ENCODE assay signal across 9 cellular contexts in genomic region chr1:2382621-2383361, GRCh38. TPM values are rescaled to one million over a fixed set of nuclear protein-coding genes. Genes with fewer than 3 reads are reported as not detected.
DNase-seq lines count a peak whose midpoint lies in the region; ATAC-seq and TF ChIP-seq lines count a peak whose summit lies in the region.
"Had no signal": no experiment of that assay in that cellular context is flagged by ENCODE, and none has a peak within 500 bp of the region (broad histone marks: within the 10 kb centered on the region; RNA-seq: fewer than 3 reads in every experiment).

No MANE protein-coding gene starts in this region.

- H3K27ac Mint-ChIP-seq in dendritic cell treated with granulocyte-macrophage colony-stimulating factor and Interleukin-4, amounts not matched to agents 40 ng/mL and 50 ng/mL, for 4 days: peak overlapping the region; percentile 9
- H3K27ac Mint-ChIP-seq in naive thymus-derived CD8-positive, alpha-beta T cell: peak overlapping the region in 1 of 10 donors; percentile 33
- H3K27ac Mint-ChIP-seq: CD4-positive, alpha-beta memory T cell had no signal

- CTCF ChIA-PET in PC-3 (lab: Charles Lee): interaction anchor here (0.6 to 1.9 kb wide), 8 partner anchors 9 to 203 kb away, joined by 3 to 62 read pairs (median 8); partner anchors contain the start of genes FAAP20, MORN1 and RER1

- no peaks in the 10 kb centered on the region for H4K20me1 ChIP-seq in PC-3 (ENCODE audit: low read length)

- peak; percentile 67 for ATAC-seq in PC-3
- peak; percentile 11 to 19 for ATAC-seq in naive thymus-derived CD8-positive, alpha-beta T cell
- ATAC-seq in HG02970 (IDR thresholded peaks at IDR 0.05; ENCODE audit: low FRiP score, unreplicated experiment): no peak
- no peak for ATAC-seq in GM18520 (IDR thresholded peaks at IDR 0.05; ENCODE audit: unreplicated experiment)

- H3K4me2 ChIP-seq in PC-3 (ENCODE audit: low read length): no peak overlapping the region

- no TSS peak for BruUV-seq in PC-3 (replicated peaks; lab: Mats Ljungman, UMichigan)

- no peaks in the 10 kb centered on the region for H3K27me3 Mint-ChIP-seq in dendritic cell treated with granulocyte-macrophage colony-stimulating factor and Interleukin-4, amounts not matched to agents 40 ng/mL and 50 ng/mL, for 4 days
- no peaks in the 10 kb centered on the region for H3K27me3 Mint-ChIP-seq in naive thymus-derived CD8-positive, alpha-beta T cell
- H3K27me3 Mint-ChIP-seq: CD4-positive, alpha-beta memory T cell had no signal

- H3K36me3 Mint-ChIP-seq in dendritic cell treated with granulocyte-macrophage colony-stimulating factor and Interleukin-4, amounts not matched to agents 40 ng/mL and 50 ng/mL, for 4 days (ENCODE audit: low read depth): peaks cover 11% of the 10 kb centered on the region
- no peaks in the 10 kb centered on the region for H3K36me3 Mint-ChIP-seq in naive thymus-derived CD8-positive, alpha-beta T cell
- H3K36me3 Mint-ChIP-seq: CD4-positive, alpha-beta memory T cell had no signal

- no peaks in the 10 kb centered on the region for H3K9me2 ChIP-seq in PC-3 (replicated peaks; ENCODE audit: low read length)

- peaks cover 25% of the 10 kb centered on the region for H3K4me1 Mint-ChIP-seq in dendritic cell treated with granulocyte-macrophage colony-stimulating factor and Interleukin-4, amounts not matched to agents 40 ng/mL and 50 ng/mL, for 4 days (ENCODE audit: low read depth)
- H3K4me1 Mint-ChIP-seq in naive thymus-derived CD8-positive, alpha-beta T cell: peaks cover 0 to 6% (median 2%) of the 10 kb centered on the region in 4 donors

- H3K4me1 ChIP-seq in PC-3 (ENCODE audit: insufficient read depth, low read length): no peaks in the 10 kb centered on the region

- no peaks in the 10 kb centered on the region for H3K9me3 ChIP-seq in PC-3 (ENCODE audit: low read length)

- H3K9me3 Mint-ChIP-seq in dendritic cell treated with granulocyte-macrophage colony-stimulating factor and Interleukin-4, amounts not matched to agents 40 ng/mL and 50 ng/mL, for 4 days: no peaks in the 10 kb centered on the region
- H3K9me3 Mint-ChIP-seq in naive thymus-derived CD8-positive, alpha-beta T cell: no peaks in the 10 kb centered on the region
- H3K9me3 Mint-ChIP-seq: CD4-positive, alpha-beta memory T cell had no signal

- no peaks in the 10 kb centered on the region for H3K36me3 ChIP-seq in PC-3 (ENCODE audit: low read depth, low read length)

- intact Hi-C loops in PC-3 (cut with micrococcal nuclease): loop anchor here (5.0 kb wide), 2 partner anchors 70 to 170 kb away; no protein-coding TSS in a partner anchor
- intact Hi-C loops in dendritic cell treated with granulocyte-macrophage colony-stimulating factor and Interleukin-4, amounts not matched to agents 40 ng/mL and 50 ng/mL, for 4 days (cut with micrococcal nuclease): no loop called here

- H2AFZ ChIP-seq in PC-3 (ENCODE audit: low read length): no peak overlapping the region

- POLR2A ChIA-PET in PC-3 (lab: Charles Lee; ENCODE audit: unreplicated experiment): interaction anchor here (1.0 kb wide), 2 partner anchors 8 to 188 kb away, joined by 3 to 25 read pairs; partner anchors contain the start of genes FAAP20, MORN1 and RER1
- POLR2A ChIA-PET in naive thymus-derived CD8-positive, alpha-beta T cell (lab: Charles Lee): interaction anchor here (0.6 to 3.4 kb wide), 9 partner anchors 8 to 193 kb away, joined by 3 to 60 read pairs (median 7); partner anchors contain the start of genes FAAP20, MORN1 and RER1

- peak; percentile 67 for TF ChIP-seq CTCF in PC-3 (conservative IDR thresholded peaks at IDR 0.05; ENCODE audit: low read depth, low read length)

- H3K4me3 Mint-ChIP-seq in dendritic cell treated with granulocyte-macrophage colony-stimulating factor and Interleukin-4, amounts not matched to agents 40 ng/mL and 50 ng/mL, for 4 days: no peak overlapping the region
- no peak overlapping the region for H3K4me3 Mint-ChIP-seq in naive thymus-derived CD8-positive, alpha-beta T cell
- H3K4me3 Mint-ChIP-seq: CD4-positive, alpha-beta memory T cell had no signal

- H3K27ac ChIP-seq in PC-3 (ENCODE audit: low read length): no peak overlapping the region

- H3K9ac ChIP-seq in PC-3 (ENCODE audit: low read length): no peak overlapping the region

- peak; percentile 10 for DNase-seq in NCI-H748 (lab: John Stamatoyannopoulos, UW; ENCODE audit: unreplicated experiment)
- DNase-seq in NCI-H748 treated with DMSO at 0.1 percent for 48 hours (lab: John Stamatoyannopoulos, UW): no peak
- DNase-seq in PC-3: peak; percentile 72
- peak in 6 of 10 donors; percentile 16 to 69 (median 19) for DNase-seq in naive thymus-derived CD8-positive, alpha-beta T cell
- DNase-seq in DMS79 (lab: John Stamatoyannopoulos, UW): no peak

- no peak overlapping the region for H3K4me3 ChIP-seq in PC-3 (ENCODE audit: low read length)

- no peaks in the 10 kb centered on the region for H3K79me2 ChIP-seq in PC-3 (ENCODE audit: low read length)

- H3F3A ChIP-seq in PC-3 (ENCODE audit: low read length, unreplicated experiment): no peaks in the 10 kb centered on the region

- H3K27me3 ChIP-seq in PC-3 (ENCODE audit: low read length): no peaks in the 10 kb centered on the region

RNA-seq across cellular contexts. Expression of gene MORN1, which starts 8.6 kb away (rescaled TPM):
- 11.2 and 30.5 TPM in 2 replicates for total RNA-seq in PC-3 (2014; rRNA removed)
- 10 to 100 TPM; 14.5 to 18.8 TPM for total RNA-seq in naive thymus-derived CD8-positive, alpha-beta T cell
- polyA plus RNA-seq in naive thymus-derived CD8-positive, alpha-beta T cell: 1 to 10 TPM; 4.3 to 7.1 (median 5.0) TPM

RNA-seq across cellular contexts. Expression of gene RER1, which starts 8.8 kb away (rescaled TPM):
- total RNA-seq in PC-3 (2014; rRNA removed): 160 TPM in 2 replicates
- 100 to 1,000 TPM; 131 to 139 TPM for total RNA-seq in naive thymus-derived CD8-positive, alpha-beta T cell
- polyA plus RNA-seq in naive thymus-derived CD8-positive, alpha-beta T cell: 100 to 1,000 TPM; 118 to 146 (median 126) TPM

RNA-seq across cellular contexts. Expression of gene PEX10, which starts 29.6 kb away (rescaled TPM):
- total RNA-seq in PC-3 (2014; rRNA removed): 97.8 and 100 TPM in 2 replicates
- total RNA-seq in naive thymus-derived CD8-positive, alpha-beta T cell: 10 to 100 TPM; 15.5 to 20.1 TPM
- polyA plus RNA-seq in naive thymus-derived CD8-positive, alpha-beta T cell: 10 to 100 TPM in 1 of 3 donors, 1 to 10 TPM in 2; 7.5 to 10.4 (median 9.1) TPM

Comparison
In these comparisons a context has a peak if more than half of its experiments do, and no peak if none do; other contexts are left out.
1. DNase-seq: peak in NCI-H748 (single experiment), PC-3 (single experiment) and naive thymus-derived CD8-positive, alpha-beta T cell (6 of 10); none in NCI-H748 treated with DMSO at 0.1 percent for 48 hours (single experiment) and DMS79 (single experiment).
2. ATAC-seq: peak in PC-3 (single experiment) and naive thymus-derived CD8-positive, alpha-beta T cell (2 of 2); none in HG02970 (single experiment) and GM18520 (single experiment).